25 cellular contexts compared by ENCODE assay signal in genomic region chr6:108791700-108792099, GRCh38.
"Had no signal": no experiment of that assay in that cellular context is flagged by ENCODE, and none has a peak within 500 bp of the region (broad histone marks: within the 10 kb centered on the region; RNA-seq: fewer than 3 reads in every experiment).

No MANE protein-coding gene starts in this region.

- DNase-seq: activated B cell treated with CpG ODN at 0.5 μM for 24 hours; activated CD4-positive, alpha-beta memory T cell treated with anti-CD3 and anti-CD28 coated beads, Interleukin-2, amount 10 ng/mL, durations not matched to agents 7 days and 5 days; activated CD4-positive, alpha-beta T cell treated with anti-CD3 and anti-CD28 coated beads for 4 hours; activated CD4-positive, alpha-beta T cell treated with anti-CD3 and anti-CD28 coated beads, Interleukin-2, amount 50 U/mL, for 48 hours; activated CD4-positive, CD25-positive, alpha-beta regulatory T cell treated with anti-CD3 and anti-CD28 coated beads, Interleukin-2, amount 50 U/mL, for 72 hours; activated CD8-positive, alpha-beta memory T cell treated with anti-CD3 and anti-CD28 coated beads for 24 hours; activated CD8-positive, alpha-beta memory T cell treated with anti-CD3 and anti-CD28 coated beads, Interleukin-2, amount 10 ng/mL, durations not matched to agents 7 days and 5 days; activated CD8-positive, alpha-beta memory T cell treated with anti-CD3 and anti-CD28 coated beads, Interleukin-2, amount 50 U/mL, for 48 hours; activated CD8-positive, alpha-beta T cell treated with anti-CD3 and anti-CD28 coated beads, Interleukin-2, amount 10 ng/mL, durations not matched to agents 7 days and 5 days; activated effector memory CD4-positive, alpha-beta T cell treated with Interleukin-2 at 50 U/mL for 16 hours; activated gamma-delta T cell; activated naive CD4-positive, alpha-beta T cell treated with anti-CD3 and anti-CD28 coated beads, Interleukin-2, amount 10 ng/mL, durations not matched to agents 7 days and 5 days; activated naive CD4-positive, alpha-beta T cell treated with Interleukin-2 at 50 U/mL for 16 hours; activated naive CD8-positive, alpha-beta T cell treated with anti-CD3 and anti-CD28 coated beads, Interleukin-2, amount 10 ng/mL, durations not matched to agents 7 days and 5 days; activated naive CD8-positive, alpha-beta T cell treated with anti-CD3 and anti-CD28 coated beads, Interleukin-2, amount 50 U/mL, for 24 hours; activated T-cell treated with anti-CD3 and anti-CD28 coated beads, Interleukin-2, amount 50 U/mL, for 24 hours; activated T-cell treated with anti-CD3 and anti-CD28 coated beads, Interleukin-2, amount 50 U/mL, for 48 hours; amygdala; anterior cingulate cortex; caudate nucleus; cerebellar nuclear complex; T-helper 1 cell; T-helper 2 cell; T-helper 9 cell had no signal

- FAIRE-seq: bronchial epithelial cell had no signal
